In genomic region chr9:15513335-15513734, GRCh38 we compare ENCODE assay signal across 10 cellular contexts. TPM values are rescaled to one million over a fixed set of nuclear protein-coding genes. Genes with fewer than 3 reads are reported as not detected.
DNase-seq lines count a peak whose midpoint lies in the region; ATAC-seq and TF ChIP-seq lines count a peak whose summit lies in the region.
"Had no signal": no experiment of that assay in that cellular context is flagged by ENCODE, and none has a peak within 500 bp of the region (broad histone marks: within the 10 kb centered on the region; RNA-seq: fewer than 3 reads in every experiment).

No MANE protein-coding gene starts in this region.

- TF ChIP-seq CTCF in HFF-Myc (IDR thresholded peaks at IDR 0.05; ENCODE audit: low read depth, low read length, missing control alignments) (peak; percentile 28), tibial nerve (IDR thresholded peaks at IDR 0.05) (no peak), hepatocyte (IDR thresholded peaks at IDR 0.05; ENCODE audit: poor library complexity) (no peak)

- H3K9me2 ChIP-seq in hepatocyte (replicated peaks; ENCODE audit: insufficient read depth), result no peaks in the 10 kb centered on the region

- no peak for TF ChIP-seq EP300 in tibial nerve (IDR thresholded peaks at IDR 0.05)

- no peak overlapping the region for H3K4me3 ChIP-seq in HFF-Myc (replicated peaks; ENCODE audit: low read depth, low read length)
- no peak overlapping the region for H3K4me3 ChIP-seq in naive thymus-derived CD4-positive, alpha-beta T cell (ENCODE audit: low read length)
- no peak overlapping the region for H3K4me3 ChIP-seq in tibial nerve
- H3K4me3 ChIP-seq in hepatocyte, result no peak overlapping the region
- H3K4me3 ChIP-seq: SK-N-MC had no signal

- H3K9me3 Mint-ChIP-seq in naive thymus-derived CD4-positive, alpha-beta T cell, result peaks cover 0 to 9% (median 0%) of the 10 kb centered on the region in 11 donors
- H3K9me3 Mint-ChIP-seq: stimulated activated effector memory CD8-positive, alpha-beta T cell treated with anti-CD3 and anti-CD28 coated beads, Interleukin-12 subunit alpha, Interleukin-12 subunit beta, amount 100 ng/mL, for 72 hours had no signal

- no peak for TF ChIP-seq POLR2A in tibial nerve (IDR thresholded peaks at IDR 0.05)

- peaks cover 0 to 4% (median 0%) of the 10 kb centered on the region in 3 experiments for H3K36me3 ChIP-seq in naive thymus-derived CD4-positive, alpha-beta T cell (ENCODE audit: control insufficient read depth in 2 of 3, insufficient read depth in 3 of 3, low read length in 3 of 3)
- H3K36me3 ChIP-seq in tibial nerve, result no peaks in the 10 kb centered on the region
- no peaks in the 10 kb centered on the region for H3K36me3 ChIP-seq in hepatocyte (replicated peaks; ENCODE audit: insufficient read depth, low read depth)

- POLR2A ChIA-PET in naive thymus-derived CD4-positive, alpha-beta T cell (lab: Charles Lee), result interaction anchor here (0.6 to 5.7 kb wide), 5 partner anchors 8 to 217 kb away, joined by 3 to 84 read pairs (median 3); partner anchors contain the start of gene CCDC171

- 35 to 36% methylated on average over 1 of the region's 1 CpG for WGBS in tibial nerve, 2 donors
- WGBS in hepatocyte (ENCODE audit: low lambda C conversion rate, missing lambda C conversion rate), result 31% methylated on average over 1 of the region's 1 CpG

- no peak overlapping the region for H3K4me2 ChIP-seq in hepatocyte

- H3K4me1 ChIP-seq in naive thymus-derived CD4-positive, alpha-beta T cell (ENCODE audit: control insufficient read depth in 2 of 2, insufficient read depth in 2 of 2, low read length in 2 of 2), result peaks cover 19 to 27% of the 10 kb centered on the region in 2 donors
- H3K4me1 ChIP-seq in tibial nerve (peaks cover 0 to 20% (median 17%) of the 10 kb centered on the region in 4 donors), hepatocyte (ENCODE audit: insufficient read depth) (no peaks in the 10 kb centered on the region)

- no peak overlapping the region for H2AFZ ChIP-seq in hepatocyte

- H3K27ac ChIP-seq in naive thymus-derived CD4-positive, alpha-beta T cell (ENCODE audit: low read depth, low read length), result no peak overlapping the region
- H3K27ac ChIP-seq in tibial nerve, result peak overlapping the region in 1 of 4 donors; percentile 17
- H3K27ac ChIP-seq in hepatocyte, result no peak overlapping the region

- CTCF ChIA-PET in naive thymus-derived CD4-positive, alpha-beta T cell (lab: Charles Lee), result interaction anchor here (0.6 to 1.1 kb wide), 3 partner anchors 78 to 296 kb away, joined by 3 to 4 read pairs (median 3); no protein-coding TSS in a partner anchor

- no peaks in the 10 kb centered on the region for H3K27me3 ChIP-seq in naive thymus-derived CD4-positive, alpha-beta T cell (ENCODE audit: control insufficient read depth in 2 of 2, insufficient read depth in 2 of 2, low read length in 2 of 2)
- no peaks in the 10 kb centered on the region for H3K27me3 ChIP-seq in tibial nerve
- no peaks in the 10 kb centered on the region for H3K27me3 ChIP-seq in hepatocyte

- H3K9me3 ChIP-seq in naive thymus-derived CD4-positive, alpha-beta T cell (ENCODE audit: control insufficient read depth in 2 of 3, low read length in 3 of 3), result no peaks in the 10 kb centered on the region
- H3K9me3 ChIP-seq in tibial nerve (no peaks in the 10 kb centered on the region), hepatocyte (ENCODE audit: low read depth) (no peaks in the 10 kb centered on the region)

- no peaks in the 10 kb centered on the region for H4K20me1 ChIP-seq in hepatocyte (ENCODE audit: insufficient read depth, poor library complexity, severe bottlenecking)

- DNase-seq in NCI-H2196 (lab: John Stamatoyannopoulos, UW; ENCODE audit: unreplicated experiment) (peak; percentile 37), NCI-H2196 treated with DMSO at 0.1 percent for 48 hours (lab: John Stamatoyannopoulos, UW; ENCODE audit: unreplicated experiment) (no peak), HFF-Myc (ENCODE audit: extremely low read depth, low read depth) (no peak), SW480 (ENCODE audit: low spot score) (peak; percentile 2), tibial nerve (ENCODE audit: low spot score in 2 of 2) (no peak), hepatocyte (ENCODE audit: low spot score) (no peak), cerebellum (ENCODE audit: low spot score) (no peak)
- peak in 1 of 9 donors; percentile 16 for DNase-seq in naive thymus-derived CD4-positive, alpha-beta T cell

- H3K27ac Mint-ChIP-seq in naive thymus-derived CD4-positive, alpha-beta T cell, result peak overlapping the region in 8 of 9 donors; percentile 26 to 99 (median 80)
- H3K27ac Mint-ChIP-seq: stimulated activated effector memory CD8-positive, alpha-beta T cell treated with anti-CD3 and anti-CD28 coated beads, Interleukin-12 subunit alpha, Interleukin-12 subunit beta, amount 100 ng/mL, for 72 hours had no signal

- H3K4me1 Mint-ChIP-seq in naive thymus-derived CD4-positive, alpha-beta T cell, result peaks cover 30 to 58% (median 44%) of the 10 kb centered on the region in 7 donors

- H3K36me3 Mint-ChIP-seq in naive thymus-derived CD4-positive, alpha-beta T cell, result peaks cover 0 to 15% (median 5%) of the 10 kb centered on the region in 5 donors

- intact Hi-C loops in naive thymus-derived CD4-positive, alpha-beta T cell (cut with micrococcal nuclease), result loop anchor here (5.0 to 10.0 kb wide), 2 partner anchors 159 to 216 kb away; no protein-coding TSS in a partner anchor

- ATAC-seq in naive thymus-derived CD4-positive, alpha-beta T cell, result no peak
- ATAC-seq: stimulated activated effector memory CD8-positive, alpha-beta T cell treated with anti-CD3 and anti-CD28 coated beads, Interleukin-12 subunit alpha, Interleukin-12 subunit beta, amount 100 ng/mL, for 72 hours had no signal

- no peaks in the 10 kb centered on the region for H3K27me3 Mint-ChIP-seq in naive thymus-derived CD4-positive, alpha-beta T cell

- H3K4me3 Mint-ChIP-seq in naive thymus-derived CD4-positive, alpha-beta T cell, result peak overlapping the region in 2 of 10 donors; percentile 45 to 58
- H3K4me3 Mint-ChIP-seq: stimulated activated effector memory CD8-positive, alpha-beta T cell treated with anti-CD3 and anti-CD28 coated beads, Interleukin-12 subunit alpha, Interleukin-12 subunit beta, amount 100 ng/mL, for 72 hours had no signal

- peaks cover 18% of the 10 kb centered on the region for H3K79me2 ChIP-seq in hepatocyte

RNA-seq across cellular contexts. Expression of gene PSIP1, which starts 2.6 kb away (rescaled TPM):
- total RNA-seq in naive thymus-derived CD4-positive, alpha-beta T cell, result 100 to 1,000 TPM in 4 of 5 experiments, 10 to 100 TPM in 1; 97.8 to 213 (median 120) TPM
- polyA plus RNA-seq in naive thymus-derived CD4-positive, alpha-beta T cell, result 100 to 1,000 TPM; 139 to 155 TPM
- total RNA-seq in tibial nerve, result 100 to 1,000 TPM in 2 of 4 donors, 10 to 100 TPM in 2; 57.6 to 121 (median 97.9) TPM
- 37.1 and 37.3 TPM in 2 replicates for total RNA-seq in hepatocyte
- polyA plus RNA-seq in hepatocyte, result 35.1 and 40.2 TPM in 2 replicates
- total RNA-seq in cerebellum, result 137 TPM

RNA-seq across cellular contexts. Expression of gene CCDC171, which starts 39.5 kb away (rescaled TPM):
- total RNA-seq in naive thymus-derived CD4-positive, alpha-beta T cell, result 1 to 10 TPM in 4 of 5 experiments, under 1 TPM in 1; 0.77 to 3.7 (median 2.7) TPM
- polyA plus RNA-seq in naive thymus-derived CD4-positive, alpha-beta T cell, result under 1 TPM; 0.19 to 0.29 TPM
- 10 to 100 TPM in 1 of 4 donors, 1 to 10 TPM in 3; 4.7 to 18.8 (median 7.9) TPM for total RNA-seq in tibial nerve
- total RNA-seq in hepatocyte, result 2.9 and 3.3 TPM in 2 replicates
- 0.73 and 2.2 TPM in 2 replicates for polyA plus RNA-seq in hepatocyte
- total RNA-seq in cerebellum, result 19.7 TPM

Comparison
In these comparisons a context has a peak if more than half of its experiments do, and no peak if none do; other contexts are left out.
1. DNase-seq: peak in NCI-H2196 (single experiment) and SW480 (single experiment); none in NCI-H2196 treated with DMSO at 0.1 percent for 48 hours (single experiment), HFF-Myc (single experiment), tibial nerve (0 of 2), hepatocyte (single experiment) and cerebellum (single experiment).